ENCODE assay signal across 8 cellular contexts in the genomic region with DNA sequence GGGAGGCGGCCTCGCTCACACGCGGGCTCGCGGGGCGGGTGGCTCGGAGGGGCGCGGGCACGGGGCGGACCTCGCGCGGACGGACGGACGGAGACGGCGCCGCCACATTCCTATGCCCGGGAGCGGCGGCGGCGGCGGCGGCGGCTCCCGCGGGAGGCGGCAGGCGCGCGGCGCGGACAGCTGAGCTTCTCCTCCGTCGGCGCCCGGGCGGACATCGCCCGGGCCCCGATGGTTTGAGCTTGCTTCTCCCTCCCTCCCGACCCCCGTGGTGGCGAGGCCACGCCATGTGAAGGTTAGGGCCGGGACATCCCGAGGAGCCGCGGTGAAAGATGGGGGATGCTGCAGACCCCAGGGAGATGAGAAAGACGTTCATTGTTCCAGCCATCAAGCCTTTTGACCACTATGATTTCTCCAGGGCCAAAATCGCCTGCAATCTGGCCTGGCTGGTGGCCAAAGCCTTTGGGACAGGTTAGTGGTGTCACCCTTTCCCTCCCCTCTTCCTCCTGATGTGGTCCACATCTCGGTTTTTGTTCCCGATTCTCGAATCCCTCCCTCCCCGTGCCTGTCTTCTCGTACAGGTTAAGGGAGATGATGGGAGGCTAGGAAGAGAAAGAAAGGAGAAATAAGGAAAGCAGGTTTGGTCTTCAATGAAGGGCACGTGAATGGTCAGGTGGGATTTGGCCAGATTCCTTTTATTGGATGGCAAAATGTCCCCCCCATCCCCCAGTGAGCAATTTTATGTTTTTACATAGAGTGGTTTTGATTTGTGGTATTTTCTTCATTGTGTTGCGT. TPM values are rescaled to one million over a fixed set of nuclear protein-coding genes. Genes with fewer than 3 reads are reported as not detected.
DNase-seq lines count a peak whose midpoint lies in the region; ATAC-seq, FAIRE-seq and TF ChIP-seq lines count a peak whose summit lies in the region.

No MANE protein-coding gene starts in this region.

- FAIRE-seq in RCC 7860 (lab: Jason Lieb, UNC): no peak

- no peak for TF ChIP-seq POLR2A in body of pancreas (IDR thresholded peaks at IDR 0.05)

- H3K4me2 ChIP-seq in DOHH2 (ENCODE audit: low read length): peak overlapping the region; percentile 74

- H4K20me1 ChIP-seq in DOHH2 (ENCODE audit: control insufficient read depth, insufficient read depth, low read depth, low read length): peaks cover 4% of the 10 kb centered on the region; the same call in 1 of the 2 replicates

- WGBS in body of pancreas, 2 donors: 1 to 5% methylated on average over 9 to 38 of the region's 62 CpGs

- no peak for TF ChIP-seq CTCF in DOHH2 (IDR thresholded peaks at IDR 0.05; ENCODE audit: low read depth, low read length, poor library complexity, severe bottlenecking)
- no peak for TF ChIP-seq CTCF in body of pancreas (IDR thresholded peaks at IDR 0.05)

- H3F3A ChIP-seq in DOHH2 (ENCODE audit: control insufficient read depth, insufficient read depth): peaks cover 18% of the 10 kb centered on the region

- DNase-seq in LHCN-M2 (ENCODE audit: low read depth) (peak; percentile 24), body of pancreas (peak; percentile 43 to 80 (median 78)), inferior parietal cortex (ENCODE audit: extremely low spot score) (peak; percentile 32), RCC 7860 (ENCODE audit: low spot score) (no peak), GOT3 (lab: John Stamatoyannopoulos, UW) (no peak)

- H3K27ac ChIP-seq in DOHH2 (ENCODE audit: low read depth, low read length) (peak overlapping the region; percentile 60), body of pancreas (peak overlapping the region; percentile 92 to 99 (median 98)), skin epidermis (peak overlapping the region; percentile 87 to 100 (median 99))

- H3K9me3 ChIP-seq in DOHH2 (ENCODE audit: control insufficient read depth, insufficient read depth, low read length) (no peaks in the 10 kb centered on the region), body of pancreas (no peaks in the 10 kb centered on the region)

- ATAC-seq in GM21529 (IDR thresholded peaks at IDR 0.05; ENCODE audit: unreplicated experiment) (peak; percentile 47), body of pancreas (no peak)

- peaks cover 55% of the 10 kb centered on the region for H3K79me2 ChIP-seq in DOHH2 (ENCODE audit: control insufficient read depth, low read length)

- intact Hi-C loops in body of pancreas (cut with DNase I): no loop called here

- no peaks in the 10 kb centered on the region; the same call in 1 of the 2 replicates for H3K27me3 ChIP-seq in DOHH2 (ENCODE audit: control insufficient read depth, low read length)
- H3K27me3 ChIP-seq in body of pancreas: no peaks in the 10 kb centered on the region

- peaks cover 13% of the 10 kb centered on the region; the same call in 1 of the 2 replicates for H3K36me3 ChIP-seq in DOHH2 (ENCODE audit: control insufficient read depth, low read length)
- H3K36me3 ChIP-seq in body of pancreas (replicated peaks in 1 of 2; ENCODE audit: insufficient read depth in 1 of 2, low read depth in 2 of 2): no peaks in the 10 kb centered on the region

- H3K9me2 ChIP-seq in DOHH2 (replicated peaks; ENCODE audit: control insufficient read depth, low read length): no peaks in the 10 kb centered on the region

- H3K4me1 ChIP-seq in DOHH2 (ENCODE audit: control insufficient read depth, low read length) (peaks cover 39% of the 10 kb centered on the region), body of pancreas (peaks cover 30% of the 10 kb centered on the region)

- H3K4me3 ChIP-seq in DOHH2 (ENCODE audit: low read length): peak overlapping the region; percentile 81
- H3K4me3 ChIP-seq in body of pancreas: peak overlapping the region; percentile 75 to 81
- peak overlapping the region; percentile 60 to 97 (median 85) for H3K4me3 ChIP-seq in skin epidermis

RNA-seq across cellular contexts. Expression of gene CAMSAP2, which starts 1.0 kb away (rescaled TPM):
- total RNA-seq in LHCN-M2 (2014; rRNA removed): 30.8 and 35.2 TPM in 2 replicates
- polyA plus RNA-seq in LHCN-M2 (2012): 10.9 TPM
- total RNA-seq in body of pancreas: 10 to 100 TPM in 1 of 2 donors, 1 to 10 TPM in 1; 8.8 to 19.1 TPM

Comparison
In these comparisons a context has a peak if more than half of its experiments do, and no peak if none do; other contexts are left out.
1. DNase-seq: peak in LHCN-M2 (single experiment), body of pancreas (4 of 4) and inferior parietal cortex (single experiment); none in RCC 7860 (single experiment) and GOT3 (single experiment).
2. Peak in every context shown above with its lines, with median percentiles within 50 percentile points of each other: H3K27ac ChIP-seq and H3K4me3 ChIP-seq.